In genomic region chr6:87731818-87732661, GRCh38 we compare ENCODE assay signal across 8 cellular contexts. TPM values are rescaled to one million over a fixed set of nuclear protein-coding genes. Genes with fewer than 3 reads are reported as not detected.
DNase-seq lines count a peak whose midpoint lies in the region; ATAC-seq and TF ChIP-seq lines count a peak whose summit lies in the region.

No MANE protein-coding gene starts in this region.

- peaks cover 3% of the 10 kb centered on the region for H3K9me3 Mint-ChIP-seq in activated CD4-positive, alpha-beta T cell treated with anti-CD3 and anti-CD28 coated beads, Interleukin-2, amount 10 ng/mL, durations not matched to agents 24 days and 14 days

- H3K27ac Mint-ChIP-seq in activated CD4-positive, alpha-beta T cell treated with anti-CD3 and anti-CD28 coated beads, Interleukin-2, amount 10 ng/mL, durations not matched to agents 24 days and 14 days = peak overlapping the region; percentile 60

- DNase-seq in AG08395 (ENCODE audit: low spot score) (peak; percentile 86), NCI-H2196 (lab: John Stamatoyannopoulos, UW; ENCODE audit: unreplicated experiment) (peak; percentile 95), fibroblast of mammary gland (ENCODE audit: low read depth) (peak; percentile 94), omental fat pad (ENCODE audit: low spot score) (peak; percentile 85), NCI-H1048 (lab: John Stamatoyannopoulos, UW) (no peak)
- peak; percentile 67 for DNase-seq in activated CD4-positive, alpha-beta T cell treated with anti-CD3 and anti-CD28 coated beads, Interleukin-2, amount 10 ng/mL, durations not matched to agents 24 days and 14 days

- H3K36me3 Mint-ChIP-seq in activated CD4-positive, alpha-beta T cell treated with anti-CD3 and anti-CD28 coated beads, Interleukin-2, amount 10 ng/mL, durations not matched to agents 24 days and 14 days (ENCODE audit: low read depth) = no peaks in the 10 kb centered on the region

- intact Hi-C loops in activated CD4-positive, alpha-beta T cell treated with anti-CD3 and anti-CD28 coated beads, Interleukin-2, amount 10 ng/mL, durations not matched to agents 24 days and 14 days (cut with micrococcal nuclease) = loop anchor here (1.0 kb wide), 1 partner anchor 30 kb away; the partner anchor contains the start of gene AKIRIN2

- H3K4me1 Mint-ChIP-seq in activated CD4-positive, alpha-beta T cell treated with anti-CD3 and anti-CD28 coated beads, Interleukin-2, amount 10 ng/mL, durations not matched to agents 24 days and 14 days = peaks cover 15% of the 10 kb centered on the region

- no peak overlapping the region for H3K4me3 ChIP-seq in fibroblast of mammary gland (ENCODE audit: control insufficient read depth, low read depth, low read length)

- ATAC-seq in GM18519 (IDR thresholded peaks at IDR 0.05; ENCODE audit: low FRiP score, unreplicated experiment) (peak; percentile 64), HG03064 (IDR thresholded peaks at IDR 0.05; ENCODE audit: low read depth, unreplicated experiment) (peak; percentile 82), omental fat pad (ENCODE audit: low FRiP score) (peak; percentile 94)

- H3K27me3 Mint-ChIP-seq in activated CD4-positive, alpha-beta T cell treated with anti-CD3 and anti-CD28 coated beads, Interleukin-2, amount 10 ng/mL, durations not matched to agents 24 days and 14 days = peaks cover 16% of the 10 kb centered on the region

- TF ChIP-seq CTCF in fibroblast of mammary gland (conservative IDR thresholded peaks at IDR 0.05; ENCODE audit: control insufficient read depth, insufficient read depth, low read depth, low read length) (no peak), omental fat pad (IDR thresholded peaks at IDR 0.05) (no peak)

- peak overlapping the region; percentile 42 for H3K4me3 Mint-ChIP-seq in activated CD4-positive, alpha-beta T cell treated with anti-CD3 and anti-CD28 coated beads, Interleukin-2, amount 10 ng/mL, durations not matched to agents 24 days and 14 days

RNA-seq across cellular contexts. Expression of gene AKIRIN2, which starts 30.0 kb away (rescaled TPM):
- 39.6 and 43.8 TPM in 2 replicates for total RNA-seq in activated CD4-positive, alpha-beta T cell treated with anti-CD3 and anti-CD28 coated beads, Interleukin-2, amount 10 ng/mL, durations not matched to agents 24 days and 14 days
- 10 to 100 TPM; 22.9 to 41.6 (median 34.6) TPM for total RNA-seq in omental fat pad
